Comparison of ENCODE assay signal across 8 cellular contexts in the genomic region with DNA sequence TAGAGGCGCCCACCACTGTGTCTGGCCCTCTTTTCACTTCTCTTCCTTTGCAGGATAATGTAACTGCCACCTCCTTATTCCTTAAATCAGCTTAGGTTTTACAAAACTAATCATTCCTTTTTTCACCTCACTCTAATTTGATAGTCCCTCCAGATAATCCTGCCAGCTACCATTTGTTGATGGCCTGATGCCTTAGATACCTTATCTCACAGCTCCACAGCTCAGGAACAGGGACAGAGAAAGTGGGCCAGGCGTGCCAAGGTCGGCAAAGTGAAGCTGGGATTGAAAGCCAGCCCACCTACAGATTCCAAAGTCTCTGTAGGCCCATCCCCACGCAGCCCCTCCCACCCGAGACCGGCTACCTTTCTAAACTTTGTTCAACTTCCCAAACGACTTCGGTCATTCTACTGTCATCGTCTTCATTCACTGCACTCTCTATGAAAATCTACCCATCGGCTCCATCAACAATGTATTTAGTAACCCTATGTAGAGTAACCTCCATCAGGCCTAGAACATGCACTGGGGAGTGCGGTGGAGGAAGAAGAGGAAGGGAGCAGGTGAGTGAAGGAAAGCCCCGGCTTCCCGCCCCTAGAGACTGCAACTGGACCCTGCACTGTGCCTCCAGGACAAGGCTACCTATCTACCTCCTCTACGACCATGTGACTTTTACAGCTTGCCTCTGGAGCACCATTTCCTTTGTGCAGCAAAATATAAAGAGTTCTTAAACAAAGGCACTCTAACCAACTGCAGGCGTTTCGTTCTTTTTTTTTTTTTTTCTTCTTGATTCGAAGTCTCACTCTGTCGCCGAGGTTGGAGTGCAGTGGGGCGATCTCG. TPM values are rescaled to one million over a fixed set of nuclear protein-coding genes. Genes with fewer than 3 reads are reported as not detected.
DNase-seq lines count a peak whose midpoint lies in the region; ATAC-seq and TF ChIP-seq lines count a peak whose summit lies in the region.

No MANE protein-coding gene starts in this region.

- no peak for ATAC-seq in HG03039 (IDR thresholded peaks at IDR 0.05; ENCODE audit: unreplicated experiment)
- no peak for ATAC-seq in GM18909 (IDR thresholded peaks at IDR 0.05; ENCODE audit: poor library complexity, unreplicated experiment)

- no peak overlapping the region for H4K91ac ChIP-seq in mesenchymal stem cell (ENCODE audit: low read length)

- H2AFZ ChIP-seq in mesenchymal stem cell (ENCODE audit: low read depth, low read length) = peak overlapping the region; percentile 32

- intact Hi-C loops in MCF 10A (cut with micrococcal nuclease) = loop anchor here (1.0 to 2.0 kb wide), 2 partner anchors 140 to 277 kb away; no protein-coding TSS in a partner anchor

- TF ChIP-seq CTCF in GM06990 (IDR thresholded peaks at IDR 0.05; ENCODE audit: insufficient read depth, low read length, poor library complexity, severe bottlenecking) (no peak), MCF 10A (IDR thresholded peaks at IDR 0.05; ENCODE audit: unreplicated experiment) (no peak)

- no peak overlapping the region for H2BK15ac ChIP-seq in mesenchymal stem cell (ENCODE audit: low read depth, poor library complexity, severe bottlenecking)

- no peak overlapping the region for H3K18ac ChIP-seq in mesenchymal stem cell (ENCODE audit: low read depth in 1 of 2, low read length in 2 of 2)

- H2BK12ac ChIP-seq in mesenchymal stem cell (ENCODE audit: low read length in 2 of 2) = no peak overlapping the region

- H3K9me3 Mint-ChIP-seq in MCF 10A (ENCODE audit: unreplicated experiment) = no peaks in the 10 kb centered on the region

- POLR2A ChIA-PET in MCF 10A (lab: Yijun Ruan, JAX) = interaction anchor here (0.6 to 3.9 kb wide), 12 partner anchors 7 to 288 kb away, joined by 3 to 39 read pairs (median 4); a partner anchor contains a TSS

- DNase-seq in GM06990 (ENCODE audit: extremely low read depth, insufficient read length) = peak; percentile 31
- no peak for DNase-seq in Jurkat, Clone E6-1 (ENCODE audit: low read depth, low spot score)
- DNase-seq in MCF 10A (ENCODE audit: unreplicated experiment) = peak; percentile 5
- peak; percentile 1 for DNase-seq in mesenchymal stem cell
- no peak for DNase-seq in AG08396 (ENCODE audit: low spot score)
- no peak for DNase-seq in COLO668 (lab: John Stamatoyannopoulos, UW; ENCODE audit: unreplicated experiment)

- H3K14ac ChIP-seq in mesenchymal stem cell (ENCODE audit: low read length in 2 of 2) = no peak overlapping the region

- H3K9me3 ChIP-seq in mesenchymal stem cell (ENCODE audit: control insufficient read depth, low read length) = no peaks in the 10 kb centered on the region

- H3K4me3 ChIP-seq in GM06990 (replicated peaks; ENCODE audit: low read depth, low read length) = peak overlapping the region; percentile 89
- peak overlapping the region; percentile 79 for H3K4me3 ChIP-seq in Jurkat, Clone E6-1 (ENCODE audit: low read length)
- H3K4me3 ChIP-seq in mesenchymal stem cell (ENCODE audit: insufficient read depth in 1 of 2, low read depth in 1 of 2, low read length in 2 of 2) = peak overlapping the region; percentile 88 to 92

- peak overlapping the region; percentile 94 for H3K4me3 Mint-ChIP-seq in MCF 10A (ENCODE audit: unreplicated experiment)

- H3K4me2 ChIP-seq in mesenchymal stem cell (ENCODE audit: low read length, poor library complexity, severe bottlenecking) = peak overlapping the region; percentile 76

- H3K4me1 Mint-ChIP-seq in MCF 10A (ENCODE audit: insufficient read depth, unreplicated experiment) = peaks cover 28% of the 10 kb centered on the region

- peaks cover 22% of the 10 kb centered on the region for H3K79me1 ChIP-seq in mesenchymal stem cell (replicated peaks; ENCODE audit: low read length, poor library complexity, severe bottlenecking)

- CTCF ChIA-PET in MCF 10A (lab: Yijun Ruan, JAX) = interaction anchor here (0.6 to 3.6 kb wide), 13 partner anchors 8 to 306 kb away, joined by 3 to 19 read pairs (median 5); a partner anchor contains a TSS

- no peak overlapping the region for H4K8ac ChIP-seq in mesenchymal stem cell (ENCODE audit: low read length)

- no TSS peak for BruUV-seq in MCF 10A (replicated peaks; lab: Mats Ljungman, UMichigan)

- H3K27me3 ChIP-seq in GM06990 (replicated peaks; ENCODE audit: control insufficient read depth, insufficient read depth, low read length) (no peaks in the 10 kb centered on the region), mesenchymal stem cell (ENCODE audit: control insufficient read depth in 1 of 2, insufficient read depth in 1 of 2, low read length in 2 of 2) (no peaks in the 10 kb centered on the region)

- H3K27ac ChIP-seq in mesenchymal stem cell (ENCODE audit: low read length, poor library complexity, severe bottlenecking) = peak overlapping the region; percentile 79

- 55% methylated on average over 19 of the region's 21 CpGs for WGBS in mesenchymal stem cell

- H2AK5ac ChIP-seq in mesenchymal stem cell (ENCODE audit: low read length, severe bottlenecking) = no peak overlapping the region

- H3K36me3 Mint-ChIP-seq in MCF 10A (ENCODE audit: insufficient read depth, unreplicated experiment) = peaks cover 27% of the 10 kb centered on the region

- H3K27me3 Mint-ChIP-seq in MCF 10A (ENCODE audit: insufficient read depth, unreplicated experiment) = no peaks in the 10 kb centered on the region

- no peak overlapping the region for H2BK120ac ChIP-seq in mesenchymal stem cell (ENCODE audit: low read depth, low read length)

- no peaks in the 10 kb centered on the region; the same call in 1 of the 2 replicates for H3K36me3 ChIP-seq in GM06990 (ENCODE audit: control insufficient read depth, insufficient read depth, low read length)
- H3K36me3 ChIP-seq in mesenchymal stem cell (ENCODE audit: control insufficient read depth in 1 of 2, insufficient read depth in 2 of 2, low read depth in 1 of 2, low read length in 2 of 2) = peaks cover 5 to 9% of the 10 kb centered on the region in 2 experiments

- H2BK5ac ChIP-seq in mesenchymal stem cell (ENCODE audit: low read depth, low read length, poor library complexity, severe bottlenecking) = no peak overlapping the region

- no peak overlapping the region for H3K23ac ChIP-seq in mesenchymal stem cell (ENCODE audit: low read length in 2 of 2)

- H3K27ac Mint-ChIP-seq in MCF 10A (ENCODE audit: low read depth, unreplicated experiment) = peak overlapping the region; percentile 95

- peak overlapping the region; percentile 92 for H3K9ac ChIP-seq in mesenchymal stem cell (ENCODE audit: low read length)

- H3K4ac ChIP-seq in mesenchymal stem cell (ENCODE audit: low read depth in 1 of 2, low read length in 2 of 2) = no peak overlapping the region

- peaks cover 9% of the 10 kb centered on the region for H3K4me1 ChIP-seq in mesenchymal stem cell (ENCODE audit: control insufficient read depth, insufficient read depth, low read depth, low read length)

RNA-seq across cellular contexts. Expression of a gene that starts 1.5 kb away (rescaled TPM):
- polyA plus RNA-seq in Jurkat, Clone E6-1 (2012; ENCODE audit: insufficient read depth, insufficient read length) = 53.5 TPM
- 7.9 and 8.1 TPM in 2 replicates for total RNA-seq in MCF 10A (2022)
- 18.3 TPM for polyA plus RNA-seq in mesenchymal stem cell (2013, experiment 1 of 2)
- 18.2 TPM for polyA plus RNA-seq in mesenchymal stem cell (2013, experiment 2 of 2)

RNA-seq across cellular contexts. Expression of a gene that starts 28.1 kb away (rescaled TPM):
- 45.8 TPM for polyA plus RNA-seq in Jurkat, Clone E6-1 (2012; ENCODE audit: insufficient read depth, insufficient read length)
- total RNA-seq in MCF 10A (2022) = 52.4 and 58.0 TPM in 2 replicates
- polyA plus RNA-seq in mesenchymal stem cell (2013, experiment 1 of 2) = 14.6 TPM
- polyA plus RNA-seq in mesenchymal stem cell (2013, experiment 2 of 2) = 14.8 TPM

Comparison
In these comparisons a context has a peak if more than half of its experiments do, and no peak if none do; other contexts are left out.
1. DNase-seq: peak in GM06990 (single experiment), MCF 10A (single experiment) and mesenchymal stem cell (single experiment); none in Jurkat, Clone E6-1 (single experiment), AG08396 (single experiment) and COLO668 (single experiment).
2. Peak in every context shown above with its lines, with median percentiles within 50 percentile points of each other: H3K4me3 ChIP-seq.